Comparison of ENCODE assay signal across 8 cellular contexts in genomic region chr16:74722156-74722555, GRCh38. TPM values are rescaled to one million over a fixed set of nuclear protein-coding genes. Genes with fewer than 3 reads are reported as not detected.
A peak's percentile ranks its signal among the peaks of the same experiment; 100 is the strongest.
DNase-seq lines count a peak whose midpoint lies in the region; ATAC-seq and TF ChIP-seq lines count a peak whose summit lies in the region.
"Not testable (repeated sequence)": the region's sequence is repeated elsewhere in the genome, so short reads cannot be mapped to it uniquely, and the experiment has no call there.
"Had no signal": no experiment of that assay in that cellular context is flagged by ENCODE, and none has a peak within 500 bp of the region (broad histone marks: within the 10 kb centered on the region; RNA-seq: fewer than 3 reads in every experiment).

No MANE protein-coding gene starts in this region.

- H3K27me3 ChIP-seq in layer of hippocampus (ENCODE audit: control insufficient read depth, insufficient read depth, low read length), result not testable (repeated sequence)

- DNase-seq in WTC11 (ENCODE audit: low spot score); caudate nucleus (lab: John Stamatoyannopoulos, UW); memory B cell (ENCODE audit: low spot score in 2 of 2): not testable (repeated sequence)

- TF ChIP-seq CTCF in WTC11 (IDR thresholded peaks at IDR 0.05), result not testable (repeated sequence)

- CTCF ChIA-PET in WTC11 (lab: Charles Lee), result interaction anchor here (1.4 to 3.7 kb wide), 2 partner anchors 12 to 140 kb away, joined by 4 to 20 read pairs; no protein-coding TSS in a partner anchor

- H3K4me1 Mint-ChIP-seq in WTC11, memory B cell: not testable (repeated sequence)

- POLR2A ChIA-PET in WTC11 (lab: Charles Lee), result not testable (repeated sequence)

- not testable (repeated sequence) for H3K27me3 Mint-ChIP-seq in WTC11 (ENCODE audit: low read depth); memory B cell

- not testable (repeated sequence) for H3K36me3 Mint-ChIP-seq in WTC11
- H3K36me3 Mint-ChIP-seq in memory B cell, result peaks cover 18% of the 10 kb centered on the region

- peak overlapping the region; percentile 18 for H3K27ac ChIP-seq in caudate nucleus (ENCODE audit: low read depth, low read length)
- H3K27ac ChIP-seq in cingulate gyrus (ENCODE audit: low read depth, low read length), result peak overlapping the region; percentile 15
- peak overlapping the region; percentile 15 for H3K27ac ChIP-seq in layer of hippocampus (ENCODE audit: low read depth, low read length)

- H3K9me3 Mint-ChIP-seq in WTC11, memory B cell: not testable (repeated sequence)

- H3K27ac Mint-ChIP-seq in WTC11, result not testable (repeated sequence)
- H3K27ac Mint-ChIP-seq in memory B cell, result peak overlapping the region; percentile 0

- H3K4me3 Mint-ChIP-seq in WTC11, memory B cell: not testable (repeated sequence)

- ATAC-seq in WTC11; memory B cell (ENCODE audit: low read depth): not testable (repeated sequence)

TF ChIP-seq in WTC11, 78 proteins besides CTCF, POLR2A, EP300 and RAD21:
- peak; percentile 70; the same call in 1 of the 2 replicates for TF ChIP-seq ZNF121 (CRISPR knock-in tag; IDR thresholded peaks at IDR 0.05)
TF ChIP-seq in WTC11: peak in this region for 1; not testable (repeated sequence) for 77.

RNA-seq across cellular contexts. Expression of gene MLKL, which starts 21.5 kb away (rescaled TPM):
- total RNA-seq in WTC11 (2021), result 4.3 to 5.0 TPM (median 4.4 TPM) in 3 replicates

RNA-seq across cellular contexts. Expression of gene FA2H, which starts 52.5 kb away (rescaled TPM):
- 6.0 to 10.9 TPM (median 6.6 TPM) in 3 replicates for total RNA-seq in WTC11 (2021)
- total RNA-seq: A673; CD4-positive, alpha-beta T cell; CD8-positive, alpha-beta T cell had no signal

RNA-seq across cellular contexts. Expression of gene RFWD3, which starts 55.5 kb away (rescaled TPM):
- 78.8 to 109 TPM (median 86.2 TPM) in 3 replicates for total RNA-seq in WTC11 (2021)
